1 cellular context compared by ENCODE assay signal in genomic region chr6:119116712-119117281, GRCh38.
TF ChIP-seq lines count a peak whose summit lies in the region.

No MANE protein-coding gene starts in this region.

TF ChIP-seq in SK-N-SH, 30 proteins besides CTCF, POLR2A, EP300 and RAD21 (continued from another document):
- no peak for TF ChIP-seq REST (IDR thresholded peaks at IDR 0.05; ENCODE audit: low read depth, low read length)
- no peak for TF ChIP-seq NFIC (IDR thresholded peaks at IDR 0.05; ENCODE audit: borderline replicate concordance)
- TF ChIP-seq TCF12 (IDR thresholded peaks at IDR 0.05): no peak
- no peak for TF ChIP-seq NRF1 (IDR thresholded peaks at IDR 0.05; ENCODE audit: low read depth, low read length)
- TF ChIP-seq PBX3 (IDR thresholded peaks at IDR 0.05): no peak
- no peak for TF ChIP-seq GABPA (IDR thresholded peaks at IDR 0.05; ENCODE audit: low read depth)
- TF ChIP-seq USF2 (IDR thresholded peaks at IDR 0.05; ENCODE audit: borderline replicate concordance, low read depth, low read length): no peak
- TF ChIP-seq RXRA (IDR thresholded peaks at IDR 0.05; ENCODE audit: borderline replicate concordance, low read depth): no peak
